16 cellular contexts compared by ENCODE assay signal in genomic region chr9:129949821-129950220, GRCh38.
DNase-seq lines count a peak whose midpoint lies in the region; ATAC-seq and TF ChIP-seq lines count a peak whose summit lies in the region.
"Had no signal": no experiment of that assay in that cellular context is flagged by ENCODE, and none has a peak within 500 bp of the region (broad histone marks: within the 10 kb centered on the region; RNA-seq: fewer than 3 reads in every experiment).

No MANE protein-coding gene starts in this region.

- peaks cover 61% of the 10 kb centered on the region for H3K4me1 ChIP-seq in DND-41 (ENCODE audit: insufficient read depth, low read length)
- peaks cover 6 to 19% of the 10 kb centered on the region in 2 experiments; a peak in 3 of 4 replicates for H3K4me1 ChIP-seq in SK-N-SH (ENCODE audit: control insufficient read depth in 1 of 2, insufficient read depth in 2 of 2, low read depth in 1 of 2, low read length in 1 of 2)
- H3K4me1 ChIP-seq: foreskin keratinocyte had no signal

- peaks cover 83% of the 10 kb centered on the region for H3K79me2 ChIP-seq in DND-41 (ENCODE audit: insufficient read depth, low read length)
- H3K79me2 ChIP-seq in SK-N-SH (ENCODE audit: insufficient read depth) = no peaks in the 10 kb centered on the region

- POLR2A ChIA-PET in SK-N-SH (lab: Yijun Ruan, JAX) = no interaction called here

- H2AFZ ChIP-seq in DND-41 (ENCODE audit: low read depth, low read length) (no peak overlapping the region), SK-N-SH (ENCODE audit: low read depth) (no peak overlapping the region)

- no peaks in the 10 kb centered on the region for H4K20me1 ChIP-seq in DND-41 (ENCODE audit: insufficient read depth, low read length)
- H4K20me1 ChIP-seq in SK-N-SH (ENCODE audit: insufficient read depth) = no peaks in the 10 kb centered on the region
- H4K20me1 ChIP-seq: BLaER1 treated with 17β-estradiol and CSF1 and Interleukin-3, amounts not matched to agents 10 nM and 100 nM had no signal

- CTCF ChIA-PET in SK-N-SH (lab: Yijun Ruan, JAX) = interaction anchor here (1.3 kb wide), 1 partner anchor 17 kb away, joined by 3 read pairs; no protein-coding TSS in a partner anchor

- no peak overlapping the region for H3K9ac ChIP-seq in DND-41 (ENCODE audit: low read depth, low read length)
- no peak overlapping the region for H3K9ac ChIP-seq in SK-N-SH

- peaks cover 14 to 22% of the 10 kb centered on the region in 2 donors for H3K4me1 Mint-ChIP-seq in effector memory CD8-positive, alpha-beta T cell (ENCODE audit: low read depth in 2 of 2)
- peaks cover 23% of the 10 kb centered on the region for H3K4me1 Mint-ChIP-seq in stimulated activated effector memory CD8-positive, alpha-beta T cell treated with anti-CD3 and anti-CD28 coated beads, Interleukin-12 subunit alpha, Interleukin-12 subunit beta, amount 100 ng/mL, for 72 hours

- 62% methylated on average over 5 of the region's 5 CpGs for WGBS in SK-N-SH (ENCODE audit: low lambda C conversion rate)

- ATAC-seq in DND-41 (ENCODE audit: insufficient read depth, low read depth) (no peak), HG02870 (IDR thresholded peaks at IDR 0.05; ENCODE audit: unreplicated experiment) (no peak), GM19035 (IDR thresholded peaks at IDR 0.05; ENCODE audit: unreplicated experiment) (no peak)
- ATAC-seq in effector memory CD8-positive, alpha-beta T cell (replicated peaks) = no peak
- no peak for ATAC-seq in stimulated activated effector memory CD8-positive, alpha-beta T cell treated with anti-CD3 and anti-CD28 coated beads, Interleukin-12 subunit alpha, Interleukin-12 subunit beta, amount 100 ng/mL, for 72 hours
- ATAC-seq: foreskin keratinocyte had no signal

- H3K27ac ChIP-seq in DND-41 (ENCODE audit: low read length) = peak overlapping the region; percentile 26
- H3K27ac ChIP-seq in SK-N-SH (ENCODE audit: low read depth in 2 of 2, low read length in 1 of 2) = peak overlapping the region in 1 of 2 experiments; percentile 18; a peak in 1 of 4 replicates
- H3K27ac ChIP-seq: foreskin keratinocyte, left ventricle myocardium inferior had no signal

- 0 out of 2 replicates have a peak, but pooled peaks have one; percentile 5 for TF ChIP-seq RAD21 in SK-N-SH (IDR thresholded peaks at IDR 0.05; ENCODE audit: low read length)

- no peaks in the 10 kb centered on the region for H3K27me3 ChIP-seq in DND-41 (ENCODE audit: insufficient read depth, low read length, poor library complexity)
- H3K27me3 ChIP-seq in SK-N-SH (ENCODE audit: insufficient read depth) = no peaks in the 10 kb centered on the region
- H3K27me3 ChIP-seq: BLaER1 treated with 17β-estradiol and CSF1 and Interleukin-3, amounts not matched to agents 10 nM and 100 nM; foreskin keratinocyte had no signal

- TF ChIP-seq CTCF in DND-41 (IDR thresholded peaks at IDR 0.05; ENCODE audit: borderline replicate concordance, extremely low read depth, low read length, poor library complexity, severe bottlenecking) (no peak), SK-N-SH (IDR thresholded peaks at IDR 0.05) (no peak)

- H3K9me3 Mint-ChIP-seq in effector memory CD8-positive, alpha-beta T cell = no peaks in the 10 kb centered on the region
- H3K9me3 Mint-ChIP-seq in stimulated activated effector memory CD8-positive, alpha-beta T cell treated with anti-CD3 and anti-CD28 coated beads, Interleukin-12 subunit alpha, Interleukin-12 subunit beta, amount 100 ng/mL, for 72 hours = no peaks in the 10 kb centered on the region

- peaks cover 10% of the 10 kb centered on the region for H3F3A ChIP-seq in SK-N-SH (replicated peaks; ENCODE audit: insufficient read depth)

- H3K4me3 Mint-ChIP-seq in effector memory CD8-positive, alpha-beta T cell = no peak overlapping the region
- H3K4me3 Mint-ChIP-seq in stimulated activated effector memory CD8-positive, alpha-beta T cell treated with anti-CD3 and anti-CD28 coated beads, Interleukin-12 subunit alpha, Interleukin-12 subunit beta, amount 100 ng/mL, for 72 hours = no peak overlapping the region

- H3K4me2 ChIP-seq in DND-41 (ENCODE audit: insufficient read depth, low read length) = no peak overlapping the region
- H3K4me2 ChIP-seq in SK-N-SH = no peak overlapping the region
- H3K4me2 ChIP-seq: BLaER1 treated with 17β-estradiol and CSF1 and Interleukin-3, amounts not matched to agents 10 nM and 100 nM had no signal

- peak overlapping the region; percentile 17 to 72 for H3K27ac Mint-ChIP-seq in effector memory CD8-positive, alpha-beta T cell
- peak overlapping the region; percentile 43 for H3K27ac Mint-ChIP-seq in stimulated activated effector memory CD8-positive, alpha-beta T cell treated with anti-CD3 and anti-CD28 coated beads, Interleukin-12 subunit alpha, Interleukin-12 subunit beta, amount 100 ng/mL, for 72 hours

- H3K4me3 ChIP-seq in DND-41 (ENCODE audit: low read depth in 1 of 2, low read length in 2 of 2) = no peak overlapping the region
- H3K4me3 ChIP-seq in SK-N-SH (ENCODE audit: low read depth in 2 of 2, low read length in 1 of 2) = no peak overlapping the region
- H3K4me3 ChIP-seq: BLaER1 treated with 17β-estradiol and CSF1 and Interleukin-3, amounts not matched to agents 10 nM and 100 nM; left ventricle myocardium inferior had no signal

- H3K36me3 ChIP-seq in DND-41 (ENCODE audit: insufficient read depth, low read length) (peaks cover 92% of the 10 kb centered on the region), SK-N-SH (replicated peaks in 1 of 2; ENCODE audit: control insufficient read depth in 1 of 2, insufficient read depth in 2 of 2, low read length in 1 of 2) (peaks cover 3 to 11% of the 10 kb centered on the region in 2 experiments)
- H3K36me3 ChIP-seq: left ventricle myocardium inferior had no signal

- no peaks in the 10 kb centered on the region for H3K27me3 Mint-ChIP-seq in effector memory CD8-positive, alpha-beta T cell

- peaks cover 79% of the 10 kb centered on the region for H3K36me3 Mint-ChIP-seq in effector memory CD8-positive, alpha-beta T cell (ENCODE audit: insufficient read depth)
- no peaks in the 10 kb centered on the region for H3K36me3 Mint-ChIP-seq in stimulated activated effector memory CD8-positive, alpha-beta T cell treated with anti-CD3 and anti-CD28 coated beads, Interleukin-12 subunit alpha, Interleukin-12 subunit beta, amount 100 ng/mL, for 72 hours

- peak in 1 of 2 experiments; percentile 54; a peak in 1 of 4 replicates for TF ChIP-seq EP300 in SK-N-SH (IDR thresholded peaks at IDR 0.05; ENCODE audit: borderline replicate concordance in 1 of 2, low read depth in 1 of 2, low read length in 1 of 2)

- no peak for DNase-seq in DND-41
- peak; percentile 36 for DNase-seq in SK-N-SH
- no peak for DNase-seq in effector memory CD8-positive, alpha-beta T cell
- DNase-seq in stimulated activated effector memory CD8-positive, alpha-beta T cell treated with anti-CD3 and anti-CD28 coated beads, Interleukin-12 subunit alpha, Interleukin-12 subunit beta, amount 100 ng/mL, for 72 hours (ENCODE audit: low spot score in 2 of 2) = no peak
- DNase-seq in MV-4-11 (lab: John Stamatoyannopoulos, UW) = no peak
- DNase-seq: activated CD8-positive, alpha-beta memory T cell treated with anti-CD3 and anti-CD28 coated beads, Interleukin-2, amount 50 U/mL, for 4 hours; central memory CD4-positive, alpha-beta T cell; foreskin keratinocyte; H7; left ventricle myocardium inferior; NCI-H2029; NCI-H524; OCI-M1 had no signal

- H3K9me3 ChIP-seq in DND-41 (ENCODE audit: insufficient read depth, low read length, severe bottlenecking) (no peaks in the 10 kb centered on the region), SK-N-SH (no peaks in the 10 kb centered on the region)
- H3K9me3 ChIP-seq: BLaER1 treated with 17β-estradiol and CSF1 and Interleukin-3, amounts not matched to agents 10 nM and 100 nM; left ventricle myocardium inferior had no signal

- no peaks in the 10 kb centered on the region for H3K9me2 ChIP-seq in SK-N-SH

TF ChIP-seq in SK-N-SH, 30 proteins besides CTCF, POLR2A, EP300 and RAD21:
- TF ChIP-seq MXI1 (IDR thresholded peaks at IDR 0.05; ENCODE audit: low read depth, low read length) (0 out of 2 replicates have a peak, but pooled peaks have one; percentile 35), RFX5 (IDR thresholded peaks at IDR 0.05; ENCODE audit: low read length) (no peak), PBX3 (IDR thresholded peaks at IDR 0.05) (peak; percentile 53), USF1 (IDR thresholded peaks at IDR 0.05; ENCODE audit: borderline replicate concordance, low read depth) (no peak)
TF ChIP-seq in SK-N-SH: peak in this region for 2.
